In genomic region chr11:6468712-6469495, GRCh38 we compare ENCODE assay signal across 8 cellular contexts. TPM values are rescaled to one million over a fixed set of nuclear protein-coding genes. Genes with fewer than 3 reads are reported as not detected.
DNase-seq lines count a peak whose midpoint lies in the region; ATAC-seq and TF ChIP-seq lines count a peak whose summit lies in the region.

No MANE protein-coding gene starts in this region.

- TF ChIP-seq CTCF in RWPE2 (IDR thresholded peaks at IDR 0.05; ENCODE audit: poor library complexity, severe bottlenecking) (no peak), esophagus muscularis mucosa (IDR thresholded peaks at IDR 0.05) (no peak), vagina (IDR thresholded peaks at IDR 0.05) (no peak)

- TF ChIP-seq EP300 in esophagus muscularis mucosa (IDR thresholded peaks at IDR 0.05), result no peak

- H3K27me3 ChIP-seq in RWPE2 (ENCODE audit: insufficient read depth, poor library complexity, severe bottlenecking) (no peaks in the 10 kb centered on the region), esophagus muscularis mucosa (no peaks in the 10 kb centered on the region), vagina (no peaks in the 10 kb centered on the region)

- peak; percentile 65 for ATAC-seq in GM19395 (IDR thresholded peaks at IDR 0.05; ENCODE audit: unreplicated experiment)
- ATAC-seq in HG03565 (IDR thresholded peaks at IDR 0.05; ENCODE audit: unreplicated experiment), result peak; percentile 62
- peak; percentile 68 for ATAC-seq in RWPE2 (ENCODE audit: low read depth)

- TF ChIP-seq POLR2A in esophagus muscularis mucosa (IDR thresholded peaks at IDR 0.05; ENCODE audit: low read depth) (no peak), vagina (IDR thresholded peaks at IDR 0.05) (no peak)

- H3K9me3 ChIP-seq in RWPE2 (ENCODE audit: severe bottlenecking) (no peaks in the 10 kb centered on the region), esophagus muscularis mucosa (no peaks in the 10 kb centered on the region), vagina (no peaks in the 10 kb centered on the region)

- WGBS in esophagus muscularis mucosa, result 27% methylated on average over 6 of the region's 6 CpGs

- H3K36me3 ChIP-seq in RWPE2 (ENCODE audit: low read depth), result no peaks in the 10 kb centered on the region; the same call in 1 of the 2 replicates
- peaks cover 12 to 21% (median 16%) of the 10 kb centered on the region in 4 donors for H3K36me3 ChIP-seq in esophagus muscularis mucosa
- peaks cover 0 to 5% of the 10 kb centered on the region in 2 donors for H3K36me3 ChIP-seq in vagina

- H3K4me3 ChIP-seq in RWPE2 (ENCODE audit: severe bottlenecking), result no peak overlapping the region
- no peak overlapping the region for H3K4me3 ChIP-seq in esophagus muscularis mucosa
- H3K4me3 ChIP-seq in vagina, result no peak overlapping the region

- H3K27ac ChIP-seq in RWPE2 (ENCODE audit: poor library complexity, severe bottlenecking) (no peak overlapping the region), esophagus muscularis mucosa (replicated peaks in 1 of 4) (peak overlapping the region; percentile 47 to 72 (median 60)), vagina (peak overlapping the region; percentile 64)

- H3K4me1 ChIP-seq in RWPE2 (ENCODE audit: insufficient read depth, poor library complexity, severe bottlenecking) (no peaks in the 10 kb centered on the region), esophagus muscularis mucosa (peaks cover 8 to 42% (median 28%) of the 10 kb centered on the region in 4 donors), vagina (peaks cover 33% of the 10 kb centered on the region)

- intact Hi-C loops in esophagus muscularis mucosa (cut with DNase I), result no loop called here
- intact Hi-C loops in vagina (cut with DNase I), result no loop called here

- peak; percentile 19 for DNase-seq in COLO668 (lab: John Stamatoyannopoulos, UW; ENCODE audit: unreplicated experiment)
- no peak for DNase-seq in RWPE2 (ENCODE audit: low spot score)
- peak; percentile 96 for DNase-seq in esophagus muscularis mucosa (ENCODE audit: extremely low spot score)
- DNase-seq in midbrain (lab: John Stamatoyannopoulos, UW), result peak; percentile 90
- no peak for DNase-seq in vagina (ENCODE audit: extremely low spot score in 2 of 2)
- DNase-seq in effector CD8-positive, alpha-beta T cell (lab: John Stamatoyannopoulos, UW), result no peak

RNA-seq across cellular contexts. Expression of gene TRIM3, which starts 4.8 kb away (rescaled TPM):
- 10 to 100 TPM; 26.6 to 47.6 (median 35.3) TPM for total RNA-seq in esophagus muscularis mucosa
- total RNA-seq in vagina, result 27.5 TPM

RNA-seq across cellular contexts. Expression of gene ARFIP2, which starts 12.2 kb away (rescaled TPM):
- total RNA-seq in esophagus muscularis mucosa (10 to 100 TPM; 43.9 to 51.2 (median 48.6) TPM), vagina (54.0 TPM)

RNA-seq across cellular contexts. Expression of gene TIMM10B, which starts 12.4 kb away (rescaled TPM):
- total RNA-seq in esophagus muscularis mucosa (10 to 100 TPM; 41.1 to 45.1 (median 42.7) TPM), vagina (98.7 TPM)

RNA-seq across cellular contexts. Expression of gene HPX, which starts 28.1 kb away (rescaled TPM):
- 1 to 10 TPM in 1 of 4 donors, under 1 TPM in 3; 0.50 to 1.2 (median 0.69) TPM for total RNA-seq in esophagus muscularis mucosa
- 0.98 TPM for total RNA-seq in vagina

RNA-seq across cellular contexts. Expression of gene DNHD1, which starts 28.2 kb away (rescaled TPM):
- total RNA-seq in esophagus muscularis mucosa (10 to 100 TPM in 1 of 4 donors, 1 to 10 TPM in 3; 6.1 to 14.5 (median 7.0) TPM), vagina (17.2 TPM)

Comparison
In these comparisons a context has a peak if more than half of its experiments do, and no peak if none do; other contexts are left out.
1. DNase-seq: peak in COLO668 (single experiment), esophagus muscularis mucosa (single experiment) and midbrain (single experiment); none in RWPE2 (single experiment), vagina (0 of 2) and effector CD8-positive, alpha-beta T cell (single experiment).
2. Peak in every context shown above with its lines, with median percentiles within 50 percentile points of each other: ATAC-seq.